In the genomic region with DNA sequence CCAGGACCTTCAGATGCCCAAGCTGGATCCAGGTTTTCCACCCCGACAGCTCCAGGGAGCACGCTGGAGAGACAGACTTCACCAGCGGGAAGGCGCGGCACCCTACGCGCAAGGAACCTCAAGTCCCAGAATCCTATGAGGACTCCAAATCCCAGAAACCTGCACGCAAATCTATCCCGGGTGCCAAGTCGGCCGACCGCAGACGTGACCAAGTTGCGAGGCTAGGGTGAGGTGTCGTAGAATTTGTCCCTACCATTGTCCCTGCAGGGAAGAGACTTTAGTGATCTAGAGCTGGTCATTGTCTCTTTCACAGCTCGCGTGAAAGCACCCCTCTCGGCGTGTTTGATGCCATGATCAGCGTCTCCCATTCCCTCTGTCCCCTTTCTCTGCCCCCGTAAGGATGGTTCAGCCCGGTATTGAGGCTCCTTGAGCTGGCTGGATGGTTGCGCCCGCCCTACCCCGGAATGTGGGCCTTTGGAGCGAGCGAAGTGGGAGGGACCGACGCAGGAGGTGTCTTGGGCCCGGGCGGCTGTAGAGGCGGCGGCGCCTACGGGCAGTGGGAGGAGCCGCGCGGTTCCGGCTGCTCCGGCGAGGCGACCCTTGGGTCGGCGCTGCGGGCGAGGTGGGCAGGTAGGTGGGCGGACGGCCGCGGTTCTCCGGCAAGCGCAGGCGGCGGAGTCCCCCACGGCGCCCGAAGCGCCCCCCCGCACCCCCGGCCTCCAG, we compare ENCODE assay signal across 8 cellular contexts. TPM values are rescaled to one million over a fixed set of nuclear protein-coding genes. Genes with fewer than 3 reads are reported as not detected.
A peak's percentile ranks its signal among the peaks of the same experiment; 100 is the strongest.
DNase-seq lines count a peak whose midpoint lies in the region; ATAC-seq and TF ChIP-seq lines count a peak whose summit lies in the region.

Gene PRKCI, plus strand, starts transcription at position 501 of the 723 bp plus-strand sequence. CDS start 246 bp downstream, outside the sequence.

- TF ChIP-seq CTCF in OCI-LY3 (IDR thresholded peaks at IDR 0.05; ENCODE audit: low read depth, low read length) = no peak
- no peak for TF ChIP-seq CTCF in endothelial cell (IDR thresholded peaks at IDR 0.05; ENCODE audit: unreplicated experiment)
- no peak for TF ChIP-seq CTCF in mesothelial cell of epicardium (IDR thresholded peaks at IDR 0.05; ENCODE audit: unreplicated experiment)

- H3K27me3 Mint-ChIP-seq in endothelial cell (ENCODE audit: unreplicated experiment) = peaks cover 2% of the 10 kb centered on the region
- H3K27me3 Mint-ChIP-seq in mesothelial cell of epicardium (ENCODE audit: low read depth) = no peaks in the 10 kb centered on the region

- peak within 1 kb of the TSS; percentile 94 for H2AFZ ChIP-seq in OCI-LY3 (ENCODE audit: low read depth, low read length)

- H3K9me3 Mint-ChIP-seq in endothelial cell (ENCODE audit: unreplicated experiment) (no peaks in the 10 kb centered on the region), mesothelial cell of epicardium (no peaks in the 10 kb centered on the region)

- peaks cover 19% of the 10 kb centered on the region for H3K79me2 ChIP-seq in OCI-LY3 (ENCODE audit: low read length)

- H3K4me3 Mint-ChIP-seq in endothelial cell (ENCODE audit: unreplicated experiment) (peak within 1 kb of the TSS; percentile 98), mesothelial cell of epicardium (peak within 1 kb of the TSS; percentile 89)

- H3K27ac ChIP-seq in HUES6 (ENCODE audit: low read depth, low read length) = peak within 1 kb of the TSS; percentile 98
- peak within 1 kb of the TSS; percentile 46 for H3K27ac ChIP-seq in OCI-LY3 (ENCODE audit: low read length)

- DNase-seq in Caki2 (ENCODE audit: low read depth) (peak; percentile 99), endothelial cell (ENCODE audit: low spot score) (peak; percentile 89), mesothelial cell of epicardium (ENCODE audit: low spot score in 2 of 2, unreplicated experiment in 2 of 2) (peak; percentile 87 to 90)
- peak; percentile 90 for DNase-seq in activated CD8-positive, alpha-beta memory T cell treated with anti-CD3 and anti-CD28 coated beads, Interleukin-2, amount 50 U/mL, for 48 hours
- peak; percentile 82 to 85 for DNase-seq in stimulated activated CD8-positive, alpha-beta memory T cell treated with anti-CD3 and anti-CD28 coated beads, Interleukin-15, amount 100 ng/mL, for 48 hours (ENCODE audit: low read depth in 2 of 2)

- H3K9ac ChIP-seq in HUES6 (ENCODE audit: low read length) (peak within 1 kb of the TSS; percentile 98), OCI-LY3 (ENCODE audit: low read length) (peak within 1 kb of the TSS; percentile 74)

- H3K9me3 ChIP-seq in HUES6 (ENCODE audit: control insufficient read depth, insufficient read depth, low read depth, low read length) (no peaks in the 10 kb centered on the region), OCI-LY3 (ENCODE audit: insufficient read depth, low read length) (no peaks in the 10 kb centered on the region)

- no peaks in the 10 kb centered on the region for H3K36me3 ChIP-seq in HUES6 (ENCODE audit: control insufficient read depth, insufficient read depth, low read length)
- H3K36me3 ChIP-seq in OCI-LY3 (replicated peaks; ENCODE audit: low read depth, low read length) = no peaks in the 10 kb centered on the region

- H3K4me1 ChIP-seq in HUES6 (ENCODE audit: control insufficient read depth, insufficient read depth, low read length) = peaks cover 16% of the 10 kb centered on the region
- H3K4me1 ChIP-seq in OCI-LY3 (ENCODE audit: low read length) = peaks cover 10% of the 10 kb centered on the region

- in situ Hi-C loops in Caki2 (cut with HindIII; ENCODE audit: low pct_unique_long_range_greater_than_20kb, low sequenced_read_pairs) = no loop called here

- H3K27ac Mint-ChIP-seq in endothelial cell (ENCODE audit: unreplicated experiment) = peak within 1 kb of the TSS; percentile 97
- peak within 1 kb of the TSS; percentile 99 for H3K27ac Mint-ChIP-seq in mesothelial cell of epicardium

- H3K4me1 Mint-ChIP-seq in endothelial cell (ENCODE audit: unreplicated experiment) (peaks cover 20% of the 10 kb centered on the region), mesothelial cell of epicardium (peaks cover 38% of the 10 kb centered on the region)

- H4K20me1 ChIP-seq in OCI-LY3 (ENCODE audit: insufficient read depth, low read length) = no peaks in the 10 kb centered on the region; the same call in 1 of the 2 replicates

- peak; percentile 96 for ATAC-seq in GM21390 (IDR thresholded peaks at IDR 0.05; ENCODE audit: unreplicated experiment)

- peaks cover 4% of the 10 kb centered on the region for H3K36me3 Mint-ChIP-seq in endothelial cell (ENCODE audit: low read depth, unreplicated experiment)
- no peaks in the 10 kb centered on the region for H3K36me3 Mint-ChIP-seq in mesothelial cell of epicardium

- peak within 1 kb of the TSS; percentile 76 for H3K4me3 ChIP-seq in HUES6 (ENCODE audit: low read depth, low read length)
- H3K4me3 ChIP-seq in OCI-LY3 (ENCODE audit: low read length) = peak within 1 kb of the TSS; percentile 85

- H3K27me3 ChIP-seq in HUES6 (ENCODE audit: control insufficient read depth, insufficient read depth, low read length) (no peaks in the 10 kb centered on the region), OCI-LY3 (ENCODE audit: low read depth, low read length) (no peaks in the 10 kb centered on the region)

- peak within 1 kb of the TSS; percentile 81 for H3K4me2 ChIP-seq in OCI-LY3 (ENCODE audit: low read length)

RNA-seq across cellular contexts. Expression of gene PRKCI, which starts in this region (rescaled TPM):
- 67.7 and 72.9 TPM in 2 replicates for total RNA-seq in Caki2 (2014; rRNA removed; shearing (Covaris generic); ENCODE audit: low replicate concordance)
- total RNA-seq in endothelial cell (ENCODE audit: unreplicated experiment) (39.7 TPM), mesothelial cell of epicardium (51.7 to 64.8 TPM (median 64.0 TPM) in 3 replicates)

Comparison
In these comparisons a context has a peak if more than half of its experiments do, and no peak if none do; other contexts are left out.
1. Peak in every context shown above with its lines: DNase-seq, ATAC-seq, H3K4me3 ChIP-seq and H3K27ac ChIP-seq.